Comparison of ENCODE assay signal across 10 cellular contexts in genomic region chr7:107506683-107507339, GRCh38. TPM values are rescaled to one million over a fixed set of nuclear protein-coding genes. Genes with fewer than 3 reads are reported as not detected.
DNase-seq lines count a peak whose midpoint lies in the region; TF ChIP-seq lines count a peak whose summit lies in the region.
"Had no signal": no experiment of that assay in that cellular context is flagged by ENCODE, and none has a peak within 500 bp of the region (broad histone marks: within the 10 kb centered on the region; RNA-seq: fewer than 3 reads in every experiment).

No MANE protein-coding gene starts in this region.

- H3K27me3 ChIP-seq in H7 (ENCODE audit: control insufficient read depth, insufficient read depth, low read length) (no peaks in the 10 kb centered on the region), neutrophil (no peaks in the 10 kb centered on the region), H9 (ENCODE audit: insufficient read depth, low read length) (no peaks in the 10 kb centered on the region)

- H3K27ac Mint-ChIP-seq in H9 (no peak overlapping the region; a peak in 1 of 7 replicates), progenitor cell of endocrine pancreas (no peak overlapping the region)

- H4K8ac ChIP-seq in H9 (replicated peaks; ENCODE audit: insufficient read length, low read depth, low read length): no peak overlapping the region

- H3K4me1 Mint-ChIP-seq in H9 (peaks cover 0 to 2% of the 10 kb centered on the region in 2 experiments; a peak in 1 of 4 replicates), progenitor cell of endocrine pancreas (ENCODE audit: low read depth) (peaks cover 2% of the 10 kb centered on the region)

- no peak overlapping the region for H2AK5ac ChIP-seq in H9 (ENCODE audit: insufficient read length, low read length)

- H3K56ac ChIP-seq in H9 (ENCODE audit: insufficient read length, low read depth, low read length): no peak overlapping the region

- H2BK20ac ChIP-seq in H9 (ENCODE audit: low read depth, low read length, poor library complexity, severe bottlenecking): no peak overlapping the region

- H3K23ac ChIP-seq in H9 (ENCODE audit: insufficient read length, low read depth, low read length): no peak overlapping the region

- no peak overlapping the region for H4K5ac ChIP-seq in H9 (ENCODE audit: insufficient read length, low read depth, low read length)

- H3K4me2 ChIP-seq in H9 (ENCODE audit: insufficient read depth, insufficient read length, low read length): no peak overlapping the region

- H3K9me3 ChIP-seq in neutrophil (no peaks in the 10 kb centered on the region), H9 (ENCODE audit: control insufficient read depth, low read depth, low read length) (peaks cover 6% of the 10 kb centered on the region)

- no peak overlapping the region for H2BK15ac ChIP-seq in H9 (ENCODE audit: low read depth, low read length)

- H3K27me3 Mint-ChIP-seq in H9 (ENCODE audit: low read depth) (peaks cover 2% of the 10 kb centered on the region; the same call in 1 of the 2 replicates), progenitor cell of endocrine pancreas (no peaks in the 10 kb centered on the region)

- no peak overlapping the region for H2BK5ac ChIP-seq in H9 (ENCODE audit: insufficient read length, low read length)

- DNase-seq in H7 (peak; percentile 7), NCI-H2196 (lab: John Stamatoyannopoulos, UW; ENCODE audit: unreplicated experiment) (peak; percentile 79), dermis blood vessel endothelial cell (peak; percentile 62), C1 segment of cervical spinal cord (lab: John Stamatoyannopoulos, UW) (no peak), activated T-cell treated with anti-CD3 and anti-CD28 coated beads for 4 hours (no peak), H9 (no peak), progenitor cell of endocrine pancreas (ENCODE audit: low spot score, unreplicated experiment) (no peak)
- DNase-seq: NCI-H1930 had no signal

- no peak overlapping the region for H3K4ac ChIP-seq in H9 (ENCODE audit: low read depth, low read length)

- no peak overlapping the region for H3K9ac ChIP-seq in H9 (ENCODE audit: extremely low read depth, insufficient read length, low read length)

- H2BK12ac ChIP-seq in H9 (ENCODE audit: insufficient read length, low read depth, low read length): no peak overlapping the region

- H3K36me3 ChIP-seq in H7 (replicated peaks; ENCODE audit: control insufficient read depth, insufficient read depth, low read length) (no peaks in the 10 kb centered on the region), neutrophil (no peaks in the 10 kb centered on the region)

- no peak for TF ChIP-seq CTCF in neutrophil (IDR thresholded peaks at IDR 0.05)
- no peak for TF ChIP-seq CTCF in H9 (conservative IDR thresholded peaks at IDR 0.05)
- TF ChIP-seq CTCF in progenitor cell of endocrine pancreas (IDR thresholded peaks at IDR 0.05; ENCODE audit: unreplicated experiment): no peak

- H4K91ac ChIP-seq in H9 (ENCODE audit: insufficient read length, low read depth, low read length): no peak overlapping the region

- no peaks in the 10 kb centered on the region for H4K20me1 ChIP-seq in H9 (ENCODE audit: control insufficient read depth, insufficient read depth, insufficient read length)

- no peak overlapping the region for H3T11ph ChIP-seq in H9 (ENCODE audit: low read length)

- H3K36me3 Mint-ChIP-seq in H9 (ENCODE audit: insufficient read depth in 1 of 3, low read depth in 3 of 3) (peaks cover 26 to 40% (median 39%) of the 10 kb centered on the region in 3 experiments), progenitor cell of endocrine pancreas (ENCODE audit: insufficient read depth) (peaks cover 35% of the 10 kb centered on the region)

- no peaks in the 10 kb centered on the region for H3K79me2 ChIP-seq in H9 (ENCODE audit: insufficient read depth, low read length)

- H3K9me3 Mint-ChIP-seq in H9: peaks cover 28 to 36% of the 10 kb centered on the region in 2 experiments
- H3K9me3 Mint-ChIP-seq in progenitor cell of endocrine pancreas (ENCODE audit: low read depth): peaks cover 24% of the 10 kb centered on the region

- no peak overlapping the region for H2BK120ac ChIP-seq in H9 (ENCODE audit: low read depth, low read length, poor library complexity, severe bottlenecking)

- H3K4me1 ChIP-seq in neutrophil (ENCODE audit: control insufficient read depth in 1 of 2, insufficient read depth in 1 of 2, low read depth in 1 of 2, low read length in 1 of 2) (peaks cover 12 to 13% of the 10 kb centered on the region in 2 experiments), H9 (ENCODE audit: insufficient read depth, low read length) (no peaks in the 10 kb centered on the region)

- H3K4me3 ChIP-seq in H7 (ENCODE audit: insufficient read depth, low read depth, low read length) (no peak overlapping the region), neutrophil (ENCODE audit: low read depth in 1 of 2, low read length in 1 of 2) (no peak overlapping the region)

- no peak overlapping the region for H3K4me3 Mint-ChIP-seq in H9
- H3K4me3 Mint-ChIP-seq in progenitor cell of endocrine pancreas (ENCODE audit: low read depth): no peak overlapping the region

- H3K14ac ChIP-seq in H9 (ENCODE audit: insufficient read depth, low read length): no peak overlapping the region

- no CpG with 5 or more reads among the region's 7 CpGs for WGBS in H9 (ENCODE audit: extremely low coverage, insufficient read length, low lambda C conversion rate)

- H2AFZ ChIP-seq in H9 (ENCODE audit: low read length): no peak overlapping the region

- no peaks in the 10 kb centered on the region for H3K79me1 ChIP-seq in H9 (ENCODE audit: insufficient read depth, low read depth, low read length, poor library complexity, severe bottlenecking)

- no peaks in the 10 kb centered on the region for H3K23me2 ChIP-seq in H9 (ENCODE audit: insufficient read length, low read depth, low read length, poor library complexity, severe bottlenecking)

- H3K27ac ChIP-seq in neutrophil (peak overlapping the region; percentile 27), H9 (ENCODE audit: insufficient read length, low read depth, low read length) (no peak overlapping the region)

- H3K18ac ChIP-seq in H9 (ENCODE audit: insufficient read length, low read depth, low read length): no peak overlapping the region

RNA-seq across cellular contexts. Expression of gene GPR22, which starts 37.0 kb away (rescaled TPM):
- total RNA-seq in H7 (2014; rRNA removed; shearing (Covaris generic)): not detected in 2 replicates
- total RNA-seq in dermis blood vessel endothelial cell (0.17 TPM in 1 of 2 replicates, not detected in the other), H9 (2021) (not detected in 2 replicates), progenitor cell of endocrine pancreas (not detected in 2 replicates)
- total RNA-seq: activated CD8-positive, alpha-beta memory T cell treated with anti-CD3 and anti-CD28 coated beads for 36 hours had no signal

RNA-seq across cellular contexts. Expression of gene COG5, which starts 56.9 kb away (rescaled TPM):
- total RNA-seq in H7 (2014; rRNA removed; shearing (Covaris generic)): 13.5 and 18.4 TPM in 2 replicates
- total RNA-seq in dermis blood vessel endothelial cell: 34.7 and 59.9 TPM in 2 replicates
- total RNA-seq in H9 (2021): 20.2 and 21.8 TPM in 2 replicates
- total RNA-seq in progenitor cell of endocrine pancreas: 49.0 and 49.5 TPM in 2 replicates

RNA-seq across cellular contexts. Expression of gene DUS4L, which starts 57.0 kb away (rescaled TPM):
- 22.9 and 28.6 TPM in 2 replicates for total RNA-seq in H7 (2014; rRNA removed; shearing (Covaris generic))
- total RNA-seq in dermis blood vessel endothelial cell (4.9 and 6.1 TPM in 2 replicates), H9 (2021) (10.8 TPM in 2 replicates), progenitor cell of endocrine pancreas (11.4 and 16.8 TPM in 2 replicates)

Comparison
In these comparisons a context has a peak if more than half of its experiments do, and no peak if none do; other contexts are left out.
1. DNase-seq: peak in H7 (single experiment), NCI-H2196 (single experiment) and dermis blood vessel endothelial cell (single experiment); none in C1 segment of cervical spinal cord (0 of 14), activated T-cell treated with anti-CD3 and anti-CD28 coated beads for 4 hours (single experiment), H9 (single experiment) and progenitor cell of endocrine pancreas (single experiment).